Comparison of ENCODE assay signal across 26 cellular contexts in the genomic region with DNA sequence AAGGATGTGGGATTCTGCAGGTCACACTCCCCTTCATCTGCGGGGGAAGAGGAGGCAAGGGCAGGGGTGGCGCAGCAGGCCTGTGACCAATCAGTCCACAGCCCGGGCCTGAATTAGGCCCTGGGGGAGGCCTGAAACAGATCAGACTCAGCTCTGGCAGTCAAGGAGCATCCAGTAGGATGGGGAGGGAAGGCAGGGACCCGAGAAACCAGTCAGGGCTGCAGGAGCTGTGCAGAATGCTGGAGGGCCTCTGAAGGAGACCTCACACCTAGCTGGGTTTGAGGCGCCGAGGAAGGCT. TPM values are rescaled to one million over a fixed set of nuclear protein-coding genes. Genes with fewer than 3 reads are reported as not detected.
"Had no signal": no experiment of that assay in that cellular context is flagged by ENCODE, and none has a peak within 500 bp of the region (broad histone marks: within the 10 kb centered on the region; RNA-seq: fewer than 3 reads in every experiment).

No MANE protein-coding gene starts in this region.

- H3K9me3 Mint-ChIP-seq: activated CD4-positive, alpha-beta memory T cell treated with anti-CD3 and anti-CD28 coated beads for 36 hours; activated naive CD8-positive, alpha-beta T cell treated with anti-CD3 and anti-CD28 coated beads for 36 hours; immature natural killer cell; naive B cell; neural progenitor cell; stimulated activated effector memory CD8-positive, alpha-beta T cell treated with anti-CD3 and anti-CD28 coated beads, Interleukin-12 subunit alpha, Interleukin-12 subunit beta, amount 100 ng/mL, for 72 hours; stimulated activated naive CD8-positive, alpha-beta T cell treated with anti-CD3 and anti-CD28 coated beads, Interleukin-15, amount 100 ng/mL, for 72 hours had no signal

- FAIRE-seq: endometrium, urothelium cell line had no signal

- DNase-seq: activated CD4-positive, alpha-beta memory T cell treated with anti-CD3 and anti-CD28 coated beads for 36 hours; activated CD4-positive, alpha-beta T cell treated with anti-CD3 and anti-CD28 coated beads for 48 hours; activated CD4-positive, CD25-positive, alpha-beta regulatory T cell; activated naive CD4-positive, alpha-beta T cell treated with Interleukin-2 at 50 U/mL for 16 hours; activated naive CD8-positive, alpha-beta T cell treated with anti-CD3 and anti-CD28 coated beads for 36 hours; activated T-cell treated with anti-CD3 and anti-CD28 coated beads, Interleukin-2, amount 50 U/mL, for 48 hours; amniotic stem cell; immature natural killer cell; naive B cell; ovary; stimulated activated CD4-positive, alpha-beta T cell treated with anti-CD3 and anti-CD28 coated beads, Interleukin-1b, Interleukin-23, amount 100 ng/mL, for 48 hours; stimulated activated naive CD8-positive, alpha-beta T cell treated with anti-CD3 and anti-CD28 coated beads, Interleukin-15, amount 100 ng/mL, for 72 hours; T-helper 9 cell had no signal

- H3K9me3 ChIP-seq: ovary, prostate gland, suprapubic skin, tibial nerve had no signal

- H3K4me1 Mint-ChIP-seq: activated naive CD8-positive, alpha-beta T cell treated with anti-CD3 and anti-CD28 coated beads for 36 hours; immature natural killer cell; naive B cell; stimulated activated effector memory CD8-positive, alpha-beta T cell treated with anti-CD3 and anti-CD28 coated beads, Interleukin-12 subunit alpha, Interleukin-12 subunit beta, amount 100 ng/mL, for 72 hours; stimulated activated naive CD8-positive, alpha-beta T cell treated with anti-CD3 and anti-CD28 coated beads, Interleukin-15, amount 100 ng/mL, for 72 hours had no signal

- H3K27ac ChIP-seq: neural progenitor cell, ovary, prostate gland, suprapubic skin, tibial nerve had no signal

- H3K27me3 ChIP-seq: neural progenitor cell, ovary, tibial nerve had no signal

- H3K36me3 ChIP-seq: neural progenitor cell, ovary, prostate gland, suprapubic skin, tibial nerve had no signal

- H3K4me3 Mint-ChIP-seq: activated CD4-positive, alpha-beta memory T cell treated with anti-CD3 and anti-CD28 coated beads for 36 hours; activated naive CD8-positive, alpha-beta T cell treated with anti-CD3 and anti-CD28 coated beads for 36 hours; immature natural killer cell; neural progenitor cell; stimulated activated effector memory CD8-positive, alpha-beta T cell treated with anti-CD3 and anti-CD28 coated beads, Interleukin-12 subunit alpha, Interleukin-12 subunit beta, amount 100 ng/mL, for 72 hours; stimulated activated naive CD8-positive, alpha-beta T cell treated with anti-CD3 and anti-CD28 coated beads, Interleukin-15, amount 100 ng/mL, for 72 hours had no signal

- H3K4me1 ChIP-seq: prostate gland, suprapubic skin, tibial nerve had no signal

- H3K9ac ChIP-seq: neural progenitor cell had no signal

- ATAC-seq: stimulated activated effector memory CD8-positive, alpha-beta T cell treated with anti-CD3 and anti-CD28 coated beads, Interleukin-12 subunit alpha, Interleukin-12 subunit beta, amount 100 ng/mL, for 72 hours; stimulated activated naive CD8-positive, alpha-beta T cell treated with anti-CD3 and anti-CD28 coated beads, Interleukin-15, amount 100 ng/mL, for 72 hours had no signal

- H3K27ac Mint-ChIP-seq: activated CD4-positive, alpha-beta memory T cell treated with anti-CD3 and anti-CD28 coated beads for 36 hours; activated naive CD8-positive, alpha-beta T cell treated with anti-CD3 and anti-CD28 coated beads for 36 hours; immature natural killer cell; naive B cell; neural progenitor cell; stimulated activated effector memory CD8-positive, alpha-beta T cell treated with anti-CD3 and anti-CD28 coated beads, Interleukin-12 subunit alpha, Interleukin-12 subunit beta, amount 100 ng/mL, for 72 hours had no signal

- H3K36me3 Mint-ChIP-seq: activated CD4-positive, alpha-beta memory T cell treated with anti-CD3 and anti-CD28 coated beads for 36 hours; activated naive CD8-positive, alpha-beta T cell treated with anti-CD3 and anti-CD28 coated beads for 36 hours; immature natural killer cell; naive B cell; neural progenitor cell; stimulated activated effector memory CD8-positive, alpha-beta T cell treated with anti-CD3 and anti-CD28 coated beads, Interleukin-12 subunit alpha, Interleukin-12 subunit beta, amount 100 ng/mL, for 72 hours had no signal

- H3K4me3 ChIP-seq: lung, neural progenitor cell, ovary, prostate gland, suprapubic skin, tibial nerve had no signal

RNA-seq across cellular contexts. Expression of gene TNNT2, which starts 12.7 kb away (rescaled TPM):
- total RNA-seq: activated CD4-positive, alpha-beta memory T cell treated with anti-CD3 and anti-CD28 coated beads for 36 hours; activated naive CD8-positive, alpha-beta T cell treated with anti-CD3 and anti-CD28 coated beads for 36 hours; cerebellum; mesenteric fat pad; T-helper 1 cell treated with Interleukin-12 subunit alpha and Interleukin-12 subunit beta and Interleukin-4 antibody, amounts not matched to agents 30 ng/mL and 1 ng/mL, for 36 hours had no signal
- polyA plus RNA-seq: immature natural killer cell had no signal

RNA-seq across cellular contexts. Expression of gene LAD1, which starts 34.4 kb away (rescaled TPM):
- total RNA-seq: activated CD4-positive, alpha-beta memory T cell treated with anti-CD3 and anti-CD28 coated beads for 36 hours; activated naive CD8-positive, alpha-beta T cell treated with anti-CD3 and anti-CD28 coated beads for 36 hours; cerebellum; fibroblast of villous mesenchyme; T-helper 1 cell treated with Interleukin-12 subunit alpha and Interleukin-12 subunit beta and Interleukin-4 antibody, amounts not matched to agents 30 ng/mL and 1 ng/mL, for 36 hours; tibial nerve had no signal
- polyA plus RNA-seq: immature natural killer cell had no signal

RNA-seq across cellular contexts. Expression of gene TNNI1, which starts 56.8 kb away (rescaled TPM):
- total RNA-seq: activated CD4-positive, alpha-beta memory T cell treated with anti-CD3 and anti-CD28 coated beads for 36 hours; activated naive CD8-positive, alpha-beta T cell treated with anti-CD3 and anti-CD28 coated beads for 36 hours; bronchial epithelial cell; mesenteric fat pad had no signal
- polyA plus RNA-seq: immature natural killer cell had no signal
